8 cellular contexts compared by ENCODE assay signal in the genomic region with DNA sequence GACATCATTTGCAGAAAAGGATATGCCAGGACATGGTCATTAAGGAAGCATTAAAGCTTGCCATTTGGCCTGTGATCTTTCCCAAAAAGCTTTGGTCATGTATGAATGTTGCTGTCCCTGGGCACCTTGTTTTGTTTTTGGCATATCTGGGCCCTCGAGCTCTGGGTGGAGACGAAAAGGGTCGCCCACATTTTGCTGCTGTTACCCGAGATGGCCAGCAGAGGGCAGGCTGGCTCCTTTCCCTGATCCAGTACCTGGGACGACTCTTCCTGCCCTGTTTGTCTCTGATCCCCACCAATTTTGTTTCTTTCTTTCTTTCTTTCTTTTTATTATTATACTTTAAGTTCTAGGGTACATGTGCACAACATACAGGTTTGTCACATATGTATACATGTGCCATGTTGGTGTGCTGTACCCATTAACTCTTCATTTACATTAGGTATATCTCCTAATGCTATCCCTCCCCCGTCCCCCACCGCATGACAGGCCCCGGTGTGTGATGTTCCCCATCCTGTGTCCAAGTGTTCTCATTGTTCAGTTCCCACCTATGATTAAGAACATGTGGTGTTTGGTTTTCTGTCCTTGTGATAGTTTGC. TPM values are rescaled to one million over a fixed set of nuclear protein-coding genes. Genes with fewer than 3 reads are reported as not detected.
DNase-seq lines count a peak whose midpoint lies in the region; ATAC-seq and TF ChIP-seq lines count a peak whose summit lies in the region.
"Not testable (repeated sequence)": the region's sequence is repeated elsewhere in the genome, so short reads cannot be mapped to it uniquely, and the experiment has no call there.

No MANE protein-coding gene starts in this region.

- H3K36me3 ChIP-seq in neutrophil, upper lobe of right lung: not testable (repeated sequence)

- peaks cover 22% of the 10 kb centered on the region for H3K27me3 ChIP-seq in neutrophil
- not testable (repeated sequence) for H3K27me3 ChIP-seq in upper lobe of right lung

- peak; percentile 86 for DNase-seq in GM03348 (ENCODE audit: low spot score)
- DNase-seq in NCI-H2029 treated with DMSO at 0.1 percent for 48 hours (lab: John Stamatoyannopoulos, UW), result peak; percentile 34
- peak in 4 of 5 experiments; percentile 15 to 36 (median 28) for DNase-seq in T-helper 2 cell
- DNase-seq in activated naive CD8-positive, alpha-beta T cell treated with anti-CD3 and anti-CD28 coated beads, Interleukin-2, amount 10 ng/mL, durations not matched to agents 7 days and 5 days, result peak; percentile 70
- DNase-seq in glutamatergic neuron, result peak; percentile 81
- DNase-seq in upper lobe of right lung, result peak; percentile 76

- H3K27me3 Mint-ChIP-seq in activated naive CD8-positive, alpha-beta T cell treated with anti-CD3 and anti-CD28 coated beads, Interleukin-2, amount 10 ng/mL, durations not matched to agents 7 days and 5 days, result peaks cover 32% of the 10 kb centered on the region
- H3K27me3 Mint-ChIP-seq in glutamatergic neuron (ENCODE audit: unreplicated experiment), result not testable (repeated sequence)

- H3K9me3 ChIP-seq in neutrophil, upper lobe of right lung: not testable (repeated sequence)

- H3K27ac Mint-ChIP-seq in activated naive CD8-positive, alpha-beta T cell treated with anti-CD3 and anti-CD28 coated beads, Interleukin-2, amount 10 ng/mL, durations not matched to agents 7 days and 5 days; glutamatergic neuron (ENCODE audit: unreplicated experiment): not testable (repeated sequence)

- not testable (repeated sequence) for H3K4me3 ChIP-seq in neutrophil (ENCODE audit: low read depth in 1 of 2, low read length in 1 of 2); upper lobe of right lung

- intact Hi-C loops in upper lobe of right lung (cut with DNase I), result not testable (repeated sequence)

- POLR2A ChIA-PET in activated naive CD8-positive, alpha-beta T cell treated with anti-CD3 and anti-CD28 coated beads, Interleukin-2, amount 10 ng/mL, durations not matched to agents 7 days and 5 days (lab: Charles Lee), result not testable (repeated sequence)

- not testable (repeated sequence) for H3K9me3 Mint-ChIP-seq in activated naive CD8-positive, alpha-beta T cell treated with anti-CD3 and anti-CD28 coated beads, Interleukin-2, amount 10 ng/mL, durations not matched to agents 7 days and 5 days; glutamatergic neuron (ENCODE audit: unreplicated experiment)

- H3K36me3 Mint-ChIP-seq in activated naive CD8-positive, alpha-beta T cell treated with anti-CD3 and anti-CD28 coated beads, Interleukin-2, amount 10 ng/mL, durations not matched to agents 7 days and 5 days; glutamatergic neuron (ENCODE audit: unreplicated experiment): not testable (repeated sequence)

- not testable (repeated sequence) for H3K4me1 ChIP-seq in neutrophil (ENCODE audit: control insufficient read depth in 1 of 2, insufficient read depth in 1 of 2, low read depth in 1 of 2, low read length in 1 of 2); upper lobe of right lung

- H3K4me3 Mint-ChIP-seq in activated naive CD8-positive, alpha-beta T cell treated with anti-CD3 and anti-CD28 coated beads, Interleukin-2, amount 10 ng/mL, durations not matched to agents 7 days and 5 days; glutamatergic neuron (ENCODE audit: unreplicated experiment): not testable (repeated sequence)

- TF ChIP-seq CTCF in glutamatergic neuron (IDR thresholded peaks at IDR 0.05; ENCODE audit: partially characterized antibody, unreplicated experiment), result peak; percentile 89
- peak; percentile 88 for TF ChIP-seq CTCF in neutrophil (IDR thresholded peaks at IDR 0.05)
- peak; percentile 91 for TF ChIP-seq CTCF in upper lobe of right lung (IDR thresholded peaks at IDR 0.05)

- not testable (repeated sequence) for H3K4me1 Mint-ChIP-seq in activated naive CD8-positive, alpha-beta T cell treated with anti-CD3 and anti-CD28 coated beads, Interleukin-2, amount 10 ng/mL, durations not matched to agents 7 days and 5 days; glutamatergic neuron (ENCODE audit: low read depth, unreplicated experiment)

- H3K27ac ChIP-seq in neutrophil, upper lobe of right lung: not testable (repeated sequence)

- peak; percentile 66 for ATAC-seq in HG02759 (IDR thresholded peaks at IDR 0.05; ENCODE audit: unreplicated experiment)
- ATAC-seq in activated naive CD8-positive, alpha-beta T cell treated with anti-CD3 and anti-CD28 coated beads, Interleukin-2, amount 10 ng/mL, durations not matched to agents 7 days and 5 days (ENCODE audit: low read depth), result not testable (repeated sequence)
- ATAC-seq in upper lobe of right lung, result peak; percentile 96

RNA-seq across cellular contexts. Expression of a gene that starts 22.2 kb away (rescaled TPM):
- total RNA-seq in activated naive CD8-positive, alpha-beta T cell treated with anti-CD3 and anti-CD28 coated beads, Interleukin-2, amount 10 ng/mL, durations not matched to agents 7 days and 5 days, result under 1 TPM; 0.17 to 0.23 TPM
- total RNA-seq in glutamatergic neuron (ENCODE audit: unreplicated experiment), result 15.2 TPM
- 14.8 TPM for total RNA-seq in upper lobe of right lung

RNA-seq across cellular contexts. Expression of a gene that starts 43.1 kb away (rescaled TPM):
- 10 to 100 TPM; 28.6 to 32.0 TPM for total RNA-seq in activated naive CD8-positive, alpha-beta T cell treated with anti-CD3 and anti-CD28 coated beads, Interleukin-2, amount 10 ng/mL, durations not matched to agents 7 days and 5 days
- total RNA-seq in glutamatergic neuron (ENCODE audit: unreplicated experiment), result 145 TPM
- total RNA-seq in upper lobe of right lung, result 188 TPM

Comparison
In these comparisons a context has a peak if more than half of its experiments do, and no peak if none do; other contexts are left out.
1. DNase-seq: peak in every context shown above with its lines; median percentile 86 in GM03348; 81 in glutamatergic neuron; 76 in upper lobe of right lung; 70 in activated naive CD8-positive, alpha-beta T cell treated with anti-CD3 and anti-CD28 coated beads, Interleukin-2, amount 10 ng/mL, durations not matched to agents 7 days and 5 days; 34 in NCI-H2029 treated with DMSO at 0.1 percent for 48 hours; 28 in T-helper 2 cell.
2. RNA of a gene that starts 22.2 kb away (total RNA-seq): 15.2 TPM in glutamatergic neuron (single experiment) and 14.8 TPM in upper lobe of right lung (single experiment); 0.17 to 0.23 TPM in activated naive CD8-positive, alpha-beta T cell treated with anti-CD3 and anti-CD28 coated beads, Interleukin-2, amount 10 ng/mL, durations not matched to agents 7 days and 5 days; every median in the first group is over 10 times any median in the second.
3. Peak in every context shown above with its lines, with median percentiles within 50 percentile points of each other: CTCF ChIP-seq.